In genomic region chr16:20676268-20676828, GRCh38 we compare ENCODE assay signal across 1 cellular context.
TF ChIP-seq lines count a peak whose summit lies in the region.

No MANE protein-coding gene starts in this region.

TF ChIP-seq in GM23338, 12 proteins besides CTCF, POLR2A, EP300 and RAD21 (continued from another document):
- no peak for TF ChIP-seq REST (IDR thresholded peaks at IDR 0.05; ENCODE audit: unreplicated experiment)
